18 cellular contexts compared by ENCODE assay signal in the genomic region with DNA sequence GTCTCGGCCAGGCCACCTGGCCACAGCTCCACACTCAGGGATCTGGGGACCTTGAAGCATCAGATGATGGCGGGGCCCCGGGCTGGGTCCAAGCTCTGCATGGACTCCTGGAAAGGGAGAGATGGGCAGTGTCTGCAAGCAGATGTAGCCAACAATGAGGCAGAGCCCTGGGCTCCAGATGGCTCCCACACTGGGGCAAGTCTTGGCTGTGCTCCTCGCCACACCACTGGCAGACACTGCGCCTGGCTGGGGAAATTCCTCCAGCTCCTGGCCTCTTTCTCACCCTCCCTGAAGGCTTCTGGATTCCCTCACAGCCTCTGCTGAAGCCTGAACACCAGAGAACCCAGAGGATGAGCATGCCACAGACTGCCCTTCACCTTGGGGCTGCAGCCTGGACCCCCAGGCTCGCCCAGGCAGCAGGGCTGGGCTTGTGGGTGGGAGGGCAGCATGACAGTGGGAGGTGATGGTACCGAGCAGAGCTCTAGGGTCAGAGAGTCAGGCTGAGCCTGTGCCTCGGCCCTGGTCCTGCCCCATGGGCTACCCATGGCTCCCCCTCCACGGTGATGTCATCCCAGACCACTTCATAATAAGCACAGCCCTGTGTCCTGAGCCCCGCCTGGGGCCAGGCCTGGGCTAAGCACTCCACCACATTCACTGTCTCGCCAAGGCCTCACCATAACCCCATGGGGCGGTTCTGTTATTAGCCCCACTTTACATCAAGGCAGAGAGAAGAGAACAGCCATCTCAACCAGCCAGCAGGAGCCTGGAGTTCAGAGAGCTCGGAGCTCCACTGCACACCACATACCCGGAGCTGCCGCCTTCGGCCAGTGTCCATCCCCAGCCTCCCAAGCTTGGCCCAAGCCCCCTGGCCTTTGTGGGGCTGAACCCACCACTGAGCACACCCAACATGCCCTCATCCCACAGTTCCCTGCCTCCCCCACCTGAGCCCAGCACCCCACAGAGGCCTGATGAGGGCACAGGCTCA.
DNase-seq lines count a peak whose midpoint lies in the region; ATAC-seq, FAIRE-seq and TF ChIP-seq lines count a peak whose summit lies in the region.
"Had no signal": no experiment of that assay in that cellular context is flagged by ENCODE, and none has a peak within 500 bp of the region (broad histone marks: within the 10 kb centered on the region; RNA-seq: fewer than 3 reads in every experiment).

No MANE protein-coding gene starts in this region.

- H3K4me3 ChIP-seq in liver (ENCODE audit: low read depth in 1 of 3, low read length in 3 of 3) (no peak overlapping the region), HepG2 (replicated peaks in 1 of 3; ENCODE audit: insufficient read depth in 1 of 3, low read depth in 2 of 3, low read length in 3 of 3) (no peak overlapping the region), upper lobe of right lung (no peak overlapping the region)
- H3K4me3 ChIP-seq: suprapubic skin had no signal

- no TSS peak for BruUV-seq in HepG2 (replicated peaks; lab: Mats Ljungman, UMichigan)

- no peaks in the 10 kb centered on the region for H3K27me3 ChIP-seq in liver (ENCODE audit: control insufficient read depth in 4 of 4, insufficient read depth in 4 of 4, low read length in 3 of 4)
- H3K27me3 ChIP-seq in HepG2 (ENCODE audit: control insufficient read depth in 1 of 2, insufficient read depth in 2 of 2, low read length in 2 of 2) = peaks cover 0 to 10% of the 10 kb centered on the region in 2 experiments; a peak in 1 of 5 replicates
- no peaks in the 10 kb centered on the region for H3K27me3 ChIP-seq in upper lobe of right lung
- H3K27me3 ChIP-seq: suprapubic skin had no signal

- TF ChIP-seq EP300 in HepG2 (IDR thresholded peaks at IDR 0.05; ENCODE audit: low read depth in 2 of 2, low read length in 2 of 2) (no peak), HepG2 (CRISPR knock-in tag; IDR thresholded peaks at IDR 0.05; ENCODE audit: borderline replicate concordance) (no peak)

- 80% methylated on average over 16 of the region's 16 CpGs for WGBS in liver
- WGBS in HepG2 (ENCODE audit: low lambda C conversion rate) = 10% methylated on average over 5 of the region's 16 CpGs

- H3K4me3 Mint-ChIP-seq in progenitor cell of endocrine pancreas (ENCODE audit: low read depth) = no peak overlapping the region
- H3K4me3 Mint-ChIP-seq: activated CD4-positive, alpha-beta T cell treated with anti-CD3 and anti-CD28 coated beads for 36 hours; brain; immature natural killer cell had no signal

- POLR2A ChIA-PET in HepG2 (lab: Yijun Ruan, JAX) = no interaction called here

- peaks cover 10% of the 10 kb centered on the region for H3K27me3 Mint-ChIP-seq in progenitor cell of endocrine pancreas
- H3K27me3 Mint-ChIP-seq: activated CD4-positive, alpha-beta T cell treated with anti-CD3 and anti-CD28 coated beads for 36 hours; brain had no signal

- H3K27ac Mint-ChIP-seq in progenitor cell of endocrine pancreas = no peak overlapping the region
- H3K27ac Mint-ChIP-seq: activated CD4-positive, alpha-beta T cell treated with anti-CD3 and anti-CD28 coated beads for 36 hours; immature natural killer cell had no signal

- H3K9ac ChIP-seq in liver (ENCODE audit: low read depth in 1 of 2, low read length in 2 of 2) = no peak overlapping the region
- no peak overlapping the region for H3K9ac ChIP-seq in HepG2 (ENCODE audit: insufficient read depth, low read depth, low read length)

- CTCF ChIA-PET in HepG2 (lab: Yijun Ruan, JAX; ENCODE audit: low intra/inter-chr PET ratio, low total read pairs) = no interaction called here

- TF ChIP-seq POLR2A in HepG2 (IDR thresholded peaks at IDR 0.05; ENCODE audit: insufficient read depth in 1 of 2, low read depth in 2 of 2, low read length in 2 of 2) = no peak

- H2AFZ ChIP-seq in HepG2 (ENCODE audit: low read length) = no peak overlapping the region

- H3K4me1 ChIP-seq in liver (ENCODE audit: control insufficient read depth in 4 of 4, insufficient read depth in 4 of 4, low read length in 3 of 4) (no peaks in the 10 kb centered on the region), HepG2 (ENCODE audit: insufficient read depth, low read length) (no peaks in the 10 kb centered on the region), upper lobe of right lung (no peaks in the 10 kb centered on the region)

- H3K9me3 ChIP-seq in liver (ENCODE audit: control insufficient read depth in 4 of 4, low read length in 3 of 4) (no peaks in the 10 kb centered on the region), HepG2 (ENCODE audit: low read length) (0 out of 2 replicates have a peak, but pooled peaks cover 2% of the 10 kb centered on the region), upper lobe of right lung (no peaks in the 10 kb centered on the region)
- H3K9me3 ChIP-seq: suprapubic skin had no signal

- DNase-seq in HepG2 (ENCODE audit: low spot score) (no peak), fibroblast of gingiva (ENCODE audit: low read depth) (peak; percentile 75), left lobe of liver (ENCODE audit: low spot score) (peak; percentile 40), upper lobe of right lung (no peak), progenitor cell of endocrine pancreas (ENCODE audit: low spot score, unreplicated experiment) (no peak)
- DNase-seq: activated CD4-positive, alpha-beta T cell treated with anti-CD3 and anti-CD28 coated beads for 36 hours; activated naive CD4-positive, alpha-beta T cell treated with anti-CD3 and anti-CD28 coated beads, Interleukin-2, amount 50 U/mL, for 16 hours; foreskin melanocyte; immature natural killer cell; midbrain; NCI-H2107 had no signal

- no peaks in the 10 kb centered on the region for H3K79me2 ChIP-seq in HepG2 (ENCODE audit: insufficient read depth, low read length)

- no peak for FAIRE-seq in HepG2 (lab: Jason Lieb, UNC)
- FAIRE-seq: G401.6 had no signal

- TF ChIP-seq RAD21 in liver (IDR thresholded peaks at IDR 0.05) = no peak
- no peak for TF ChIP-seq RAD21 in HepG2 (CRISPR knock-in tag; IDR thresholded peaks at IDR 0.05)

- H3K27ac ChIP-seq in liver (ENCODE audit: low read depth in 1 of 2, low read length in 2 of 2) = peak overlapping the region; percentile 51 to 56
- H3K27ac ChIP-seq in HepG2 (ENCODE audit: extremely low read length, insufficient read depth, low read length) = no peak overlapping the region
- H3K27ac ChIP-seq in upper lobe of right lung = no peak overlapping the region
- H3K27ac ChIP-seq: RWPE1, suprapubic skin had no signal

- intact Hi-C loops in HepG2 (cut with micrococcal nuclease; ENCODE audit: unreplicated experiment) (no loop called here), upper lobe of right lung (cut with DNase I) (no loop called here)

- no peaks in the 10 kb centered on the region for H3K9me3 Mint-ChIP-seq in progenitor cell of endocrine pancreas (ENCODE audit: low read depth)

- no peaks in the 10 kb centered on the region for H3K4me1 Mint-ChIP-seq in progenitor cell of endocrine pancreas (ENCODE audit: low read depth)
- H3K4me1 Mint-ChIP-seq: activated CD4-positive, alpha-beta T cell treated with anti-CD3 and anti-CD28 coated beads for 36 hours; immature natural killer cell had no signal

- ATAC-seq in HepG2 (no peak), left lobe of liver (no peak), upper lobe of right lung (peak; percentile 27), HG02852 (IDR thresholded peaks at IDR 0.05; ENCODE audit: unreplicated experiment) (no peak), GM18870 (IDR thresholded peaks at IDR 0.05; ENCODE audit: unreplicated experiment) (no peak)
- ATAC-seq: activated CD4-positive, alpha-beta T cell treated with anti-CD3 and anti-CD28 coated beads for 36 hours had no signal

- no peaks in the 10 kb centered on the region for H4K20me1 ChIP-seq in HepG2 (ENCODE audit: insufficient read depth, low read length)

- no peaks in the 10 kb centered on the region for H3K36me3 Mint-ChIP-seq in progenitor cell of endocrine pancreas (ENCODE audit: insufficient read depth)
- H3K36me3 Mint-ChIP-seq: brain, immature natural killer cell had no signal

- H3K4me2 ChIP-seq in HepG2 (ENCODE audit: low read depth, low read length) = no peak overlapping the region

- in situ Hi-C loops in HepG2 (cut with HindIII; ENCODE audit: extremely low pct_ligation_motif_present, low pct_unique_long_range_greater_than_20kb) = no loop called here

- no peak for TF ChIP-seq CTCF in liver (IDR thresholded peaks at IDR 0.05; ENCODE audit: low read depth, low read length, missing input control)
- no peak for TF ChIP-seq CTCF in HepG2 (CRISPR knock-in tag; IDR thresholded peaks at IDR 0.05)
- no peak for TF ChIP-seq CTCF in upper lobe of right lung (IDR thresholded peaks at IDR 0.05)
- TF ChIP-seq CTCF in progenitor cell of endocrine pancreas (IDR thresholded peaks at IDR 0.05; ENCODE audit: unreplicated experiment) = no peak

- H3K36me3 ChIP-seq in liver (ENCODE audit: control insufficient read depth in 4 of 4, insufficient read depth in 3 of 4, low read depth in 1 of 4, low read length in 3 of 4) = no peaks in the 10 kb centered on the region
- H3K36me3 ChIP-seq in HepG2 (replicated peaks in 1 of 2; ENCODE audit: control insufficient read depth in 1 of 2, insufficient read depth in 2 of 2, low read length in 2 of 2) = no peaks in the 10 kb centered on the region
- H3K36me3 ChIP-seq in upper lobe of right lung = no peaks in the 10 kb centered on the region
- H3K36me3 ChIP-seq: suprapubic skin had no signal

TF ChIP-seq in liver, 16 proteins besides CTCF, POLR2A, EP300 and RAD21:
- TF ChIP-seq HNF4G (IDR thresholded peaks at IDR 0.05) = no peak
- TF ChIP-seq ATF3 (IDR thresholded peaks at IDR 0.05) = no peak
- no peak for TF ChIP-seq FOXA2 (IDR thresholded peaks at IDR 0.05)
- peak; percentile 49 for TF ChIP-seq NR2F2 (IDR thresholded peaks at IDR 0.05)
- no peak for TF ChIP-seq YY1 (IDR thresholded peaks at IDR 0.05)
- no peak for TF ChIP-seq JUND (IDR thresholded peaks at IDR 0.05)
TF ChIP-seq in liver: peak in this region for 1.

TF ChIP-seq in HepG2, 621 proteins besides CTCF, POLR2A, EP300 and RAD21 (continues in another document):
- TF ChIP-seq KDM1A (CRISPR knock-in tag; IDR thresholded peaks at IDR 0.05) = no peak
- TF ChIP-seq, protein P1, sequence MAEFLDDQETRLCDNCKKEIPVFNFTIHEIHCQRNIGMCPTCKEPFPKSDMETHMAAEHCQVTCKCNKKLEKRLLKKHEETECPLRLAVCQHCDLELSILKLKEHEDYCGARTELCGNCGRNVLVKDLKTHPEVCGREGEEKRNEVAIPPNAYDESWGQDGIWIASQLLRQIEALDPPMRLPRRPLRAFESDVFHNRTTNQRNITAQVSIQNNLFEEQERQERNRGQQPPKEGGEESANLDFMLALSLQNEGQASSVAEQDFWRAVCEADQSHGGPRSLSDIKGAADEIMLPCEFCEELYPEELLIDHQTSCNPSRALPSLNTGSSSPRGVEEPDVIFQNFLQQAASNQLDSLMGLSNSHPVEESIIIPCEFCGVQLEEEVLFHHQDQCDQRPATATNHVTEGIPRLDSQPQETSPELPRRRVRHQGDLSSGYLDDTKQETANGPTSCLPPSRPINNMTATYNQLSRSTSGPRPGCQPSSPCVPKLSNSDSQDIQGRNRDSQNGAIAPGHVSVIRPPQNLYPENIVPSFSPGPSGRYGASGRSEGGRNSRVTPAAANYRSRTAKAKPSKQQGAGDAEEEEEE (CRISPR knock-in tag; IDR thresholded peaks at IDR 0.05; ENCODE audit: borderline replicate concordance) = no peak
- no peak for TF ChIP-seq ARHGAP35 (CRISPR knock-in tag; IDR thresholded peaks at IDR 0.05; ENCODE audit: borderline replicate concordance)

Comparison
In these comparisons a context has a peak if more than half of its experiments do, and no peak if none do; other contexts are left out.
1. H3K27ac ChIP-seq: peak in liver (2 of 2); none in HepG2 (single experiment) and upper lobe of right lung (single experiment).
2. DNase-seq: peak in fibroblast of gingiva (single experiment) and left lobe of liver (single experiment); none in HepG2 (single experiment), upper lobe of right lung (single experiment) and progenitor cell of endocrine pancreas (single experiment).